7 cellular contexts compared by ENCODE assay signal in genomic region chr5:71601222-71602026, GRCh38. TPM values are rescaled to one million over a fixed set of nuclear protein-coding genes. Genes with fewer than 3 reads are reported as not detected.
DNase-seq lines count a peak whose midpoint lies in the region; ATAC-seq and TF ChIP-seq lines count a peak whose summit lies in the region.

No MANE protein-coding gene starts in this region.

- no peaks in the 10 kb centered on the region for H3K27me3 ChIP-seq in H7 (ENCODE audit: control insufficient read depth, insufficient read depth, low read length)
- no peaks in the 10 kb centered on the region for H3K27me3 ChIP-seq in right lobe of liver

- ATAC-seq in activated B cell treated with CpG ODN at 0.5 μM for 24 hours (ENCODE audit: low read depth) (peak; percentile 87), right lobe of liver (peak; percentile 91 to 99 (median 96))

- intact Hi-C loops in activated B cell treated with CpG ODN at 0.5 μM for 24 hours (cut with micrococcal nuclease) (loop anchor here (1.0 kb wide), 1 partner anchor 14 kb away; the partner anchor contains the start of gene MCCC2), right lobe of liver (cut with DNase I) (no loop called here)

- H3K9me3 Mint-ChIP-seq in activated B cell treated with CpG ODN at 0.5 μM for 24 hours = no peaks in the 10 kb centered on the region

- no peaks in the 10 kb centered on the region for H3K27me3 Mint-ChIP-seq in activated B cell treated with CpG ODN at 0.5 μM for 24 hours

- H3K9me3 ChIP-seq in right lobe of liver = no peaks in the 10 kb centered on the region

- TF ChIP-seq POLR2A in right lobe of liver (IDR thresholded peaks at IDR 0.05) = no peak

- no peak overlapping the region for H3K27ac ChIP-seq in right lobe of liver

- H3K4me1 ChIP-seq in right lobe of liver = peaks cover 0 to 5% (median 2%) of the 10 kb centered on the region in 4 donors

- H3K4me1 Mint-ChIP-seq in activated B cell treated with CpG ODN at 0.5 μM for 24 hours = peaks cover 10% of the 10 kb centered on the region

- peaks cover 73% of the 10 kb centered on the region for H3K36me3 Mint-ChIP-seq in activated B cell treated with CpG ODN at 0.5 μM for 24 hours (ENCODE audit: low read depth)

- DNase-seq in H7 (peak; percentile 69), activated B cell treated with CpG ODN at 0.5 μM for 24 hours (no peak), cardiac fibroblast (ENCODE audit: low read depth in 2 of 2) (peak; percentile 94 to 98), right lobe of liver (peak in 1 of 3 donors; percentile 73)
- peak; percentile 48 to 73 for DNase-seq in stimulated activated CD8-positive, alpha-beta memory T cell treated with anti-CD3 and anti-CD28 coated beads, Interleukin-15, amount 100 ng/mL, for 4 hours (ENCODE audit: low read depth in 2 of 2)

- no peak overlapping the region for H3K4me3 ChIP-seq in H7 (ENCODE audit: insufficient read depth, low read depth, low read length)
- no peak overlapping the region for H3K4me3 ChIP-seq in cardiac fibroblast (replicated peaks in 1 of 2; ENCODE audit: low read depth in 2 of 2, low read length in 2 of 2)
- no peak overlapping the region for H3K4me3 ChIP-seq in right lobe of liver

- peak overlapping the region; percentile 53 for H3K27ac Mint-ChIP-seq in activated B cell treated with CpG ODN at 0.5 μM for 24 hours

- no peak overlapping the region for H3K4me3 Mint-ChIP-seq in activated B cell treated with CpG ODN at 0.5 μM for 24 hours

- H3K36me3 ChIP-seq in H7 (replicated peaks; ENCODE audit: control insufficient read depth, insufficient read depth, low read length) (peaks cover 15% of the 10 kb centered on the region), right lobe of liver (peaks cover 5 to 66% (median 29%) of the 10 kb centered on the region in 4 donors)

- TF ChIP-seq CTCF in GM12874 (IDR thresholded peaks at IDR 0.05; ENCODE audit: insufficient read depth, low read depth, low read length) = peak; percentile 71; the same call in 1 of the 2 replicates
- peak; percentile 87 for TF ChIP-seq CTCF in LNCAP (IDR thresholded peaks at IDR 0.05)
- no peak for TF ChIP-seq CTCF in activated B cell treated with CpG ODN at 0.5 μM for 24 hours (IDR thresholded peaks at IDR 0.05)
- TF ChIP-seq CTCF in cardiac fibroblast (IDR thresholded peaks at IDR 0.05; ENCODE audit: low read depth, low read length) = peak; percentile 70
- TF ChIP-seq CTCF in right lobe of liver (IDR thresholded peaks at IDR 0.05) = peak; percentile 46 to 73 (median 66)

- POLR2A ChIA-PET in activated B cell treated with CpG ODN at 0.5 μM for 24 hours (lab: Charles Lee) = interaction anchor here (2.1 kb wide), 1 partner anchor 14 kb away, joined by 17 read pairs; the partner anchor contains the start of gene MCCC2

- WGBS in right lobe of liver (ENCODE audit: insufficient coverage, low coverage, low lambda C conversion rate, missing lambda C conversion rate) = 64% methylated on average over 6 of the region's 6 CpGs

- CTCF ChIA-PET in activated B cell treated with CpG ODN at 0.5 μM for 24 hours (lab: Charles Lee) = interaction anchor here (0.8 to 1.5 kb wide), 4 partner anchors 9 to 52 kb away, joined by 3 to 7 read pairs (median 3); no protein-coding TSS in a partner anchor

RNA-seq across cellular contexts. Expression of gene MCCC2, which starts 14.3 kb away (rescaled TPM):
- total RNA-seq in H7 (2014; rRNA removed; shearing (Covaris generic)) = 53.1 and 60.7 TPM in 2 replicates
- total RNA-seq in activated B cell treated with CpG ODN at 0.5 μM for 24 hours (68.5 and 70.4 TPM in 2 replicates), right lobe of liver (10 to 100 TPM; 70.4 to 92.7 (median 81.0) TPM)
